34 cellular contexts compared by ENCODE assay signal in genomic region chr11:37104380-37104779, GRCh38.
"Had no signal": no experiment of that assay in that cellular context is flagged by ENCODE, and none has a peak within 500 bp of the region (broad histone marks: within the 10 kb centered on the region; RNA-seq: fewer than 3 reads in every experiment).

No MANE protein-coding gene starts in this region.

- H3K9me3 ChIP-seq: adrenal gland, breast epithelium, colonic mucosa had no signal

- H3K36me3 Mint-ChIP-seq: activated naive CD8-positive, alpha-beta T cell; brain had no signal

- H3K4me3 ChIP-seq: adrenal gland, breast epithelium, cardiac muscle cell, colonic mucosa had no signal

- H3K36me3 ChIP-seq: adrenal gland, breast epithelium, cardiac muscle cell, colonic mucosa had no signal

- DNase-seq: activated CD4-positive, alpha-beta memory T cell treated with anti-CD3 and anti-CD28 coated beads, Interleukin-2, amount 10 ng/mL, durations not matched to agents 7 days and 5 days; activated CD4-positive, alpha-beta T cell treated with anti-CD3 and anti-CD28 coated beads for 1 hour; activated CD4-positive, alpha-beta T cell treated with anti-CD3 and anti-CD28 coated beads for 4 hours; activated CD4-positive, alpha-beta T cell treated with anti-CD3 and anti-CD28 coated beads, Interleukin-2, amount 10 ng/mL, durations not matched to agents 7 days and 5 days; activated CD4-positive, alpha-beta T cell treated with anti-CD3 and anti-CD28 coated beads, Interleukin-2, amount 50 U/mL, for 4 hours; activated CD4-positive, CD25-positive, alpha-beta regulatory T cell; activated CD8-positive, alpha-beta memory T cell treated with anti-CD3 and anti-CD28 coated beads, Interleukin-2, amount 50 U/mL, for 48 hours; activated effector memory CD4-positive, alpha-beta T cell treated with Interleukin-2 at 50 U/mL for 16 hours; activated gamma-delta T cell treated with Interleukin-2 at 50 U/mL for 16 hours; activated naive CD4-positive, alpha-beta T cell treated with anti-CD3 and anti-CD28 coated beads, Interleukin-2, amount 50 U/mL, for 16 hours; activated naive CD4-positive, alpha-beta T cell treated with Interleukin-2 at 50 U/mL for 16 hours; activated naive CD8-positive, alpha-beta T cell treated with anti-CD3 and anti-CD28 coated beads, Interleukin-2, amount 50 U/mL, for 24 hours; activated T-cell treated with anti-CD3 and anti-CD28 coated beads for 4 hours; activated T-cell treated with anti-CD3 and anti-CD28 coated beads, Interleukin-2, amount 50 U/mL, for 4 hours; adrenal gland; amygdala; aorta; central memory CD4-positive, alpha-beta T cell; cerebellar nuclear complex; colonic mucosa; effector CD8-positive, alpha-beta T cell; foreskin fibroblast; glutamatergic neuron; T-helper 1 cell; T-helper 17 cell; T1000 had no signal

- ATAC-seq: activated naive CD8-positive, alpha-beta T cell treated with anti-CD3 and anti-CD28 coated beads, Interleukin-2, amount 50 U/mL, for 24 hours; activated T-cell treated with anti-CD3 and anti-CD28 coated beads, Interleukin-2, amount 50 U/mL, for 4 hours; activated T-helper 17 cell treated with anti-CD3 and anti-CD28 coated beads, Interleukin-2, amount 50 U/mL, for 72 hours; esophagus mucosa; T-helper 17 cell had no signal

- H3K27me3 ChIP-seq: adrenal gland, breast epithelium, cardiac muscle cell, colonic mucosa had no signal

- H3K27ac Mint-ChIP-seq: activated CD4-positive, alpha-beta memory T cell treated with anti-CD3 and anti-CD28 coated beads, Interleukin-2, amount 10 ng/mL, durations not matched to agents 7 days and 5 days; activated CD4-positive, alpha-beta T cell treated with anti-CD3 and anti-CD28 coated beads, Interleukin-2, amount 10 ng/mL, durations not matched to agents 7 days and 5 days; activated naive CD8-positive, alpha-beta T cell; activated naive CD8-positive, alpha-beta T cell treated with anti-CD3 and anti-CD28 coated beads, Interleukin-2, amount 50 U/mL, for 24 hours; activated T-helper 17 cell treated with anti-CD3 and anti-CD28 coated beads, Interleukin-2, amount 50 U/mL, for 72 hours; T-helper 17 cell; T-helper 2 cell treated with Interferon-gamma antibody and Interleukin-4, amounts not matched to agents 5 μg/mL and 100 μg/mL, for 36 hours had no signal

- H3K4me3 Mint-ChIP-seq: activated CD4-positive, alpha-beta memory T cell treated with anti-CD3 and anti-CD28 coated beads, Interleukin-2, amount 10 ng/mL, durations not matched to agents 7 days and 5 days; activated CD4-positive, alpha-beta T cell treated with anti-CD3 and anti-CD28 coated beads, Interleukin-2, amount 10 ng/mL, durations not matched to agents 7 days and 5 days; activated naive CD8-positive, alpha-beta T cell; activated naive CD8-positive, alpha-beta T cell treated with anti-CD3 and anti-CD28 coated beads, Interleukin-2, amount 50 U/mL, for 24 hours; activated T-cell treated with anti-CD3 and anti-CD28 coated beads, Interleukin-2, amount 50 U/mL, for 4 hours; activated T-helper 17 cell treated with anti-CD3 and anti-CD28 coated beads, Interleukin-2, amount 50 U/mL, for 72 hours; brain; T-helper 17 cell; T-helper 2 cell treated with Interferon-gamma antibody and Interleukin-4, amounts not matched to agents 5 μg/mL and 100 μg/mL, for 36 hours had no signal

- H3K4me1 Mint-ChIP-seq: activated CD4-positive, alpha-beta memory T cell treated with anti-CD3 and anti-CD28 coated beads, Interleukin-2, amount 10 ng/mL, durations not matched to agents 7 days and 5 days; activated CD4-positive, alpha-beta T cell treated with anti-CD3 and anti-CD28 coated beads, Interleukin-2, amount 10 ng/mL, durations not matched to agents 7 days and 5 days; activated naive CD8-positive, alpha-beta T cell treated with anti-CD3 and anti-CD28 coated beads, Interleukin-2, amount 50 U/mL, for 24 hours; activated T-helper 17 cell treated with anti-CD3 and anti-CD28 coated beads, Interleukin-2, amount 50 U/mL, for 72 hours; T-helper 17 cell had no signal

- H3K4me1 ChIP-seq: adrenal gland, breast epithelium, colonic mucosa had no signal

- H3K27me3 Mint-ChIP-seq: activated CD4-positive, alpha-beta memory T cell treated with anti-CD3 and anti-CD28 coated beads, Interleukin-2, amount 10 ng/mL, durations not matched to agents 7 days and 5 days; activated CD4-positive, alpha-beta T cell treated with anti-CD3 and anti-CD28 coated beads, Interleukin-2, amount 10 ng/mL, durations not matched to agents 7 days and 5 days; activated naive CD8-positive, alpha-beta T cell; activated naive CD8-positive, alpha-beta T cell treated with anti-CD3 and anti-CD28 coated beads, Interleukin-2, amount 50 U/mL, for 24 hours; activated T-helper 17 cell treated with anti-CD3 and anti-CD28 coated beads, Interleukin-2, amount 50 U/mL, for 72 hours; T-helper 17 cell had no signal

- H3K27ac ChIP-seq: adrenal gland, breast epithelium, cardiac muscle cell, colonic mucosa, epithelial cell of prostate had no signal
